9 cellular contexts compared by ENCODE assay signal in the genomic region with DNA sequence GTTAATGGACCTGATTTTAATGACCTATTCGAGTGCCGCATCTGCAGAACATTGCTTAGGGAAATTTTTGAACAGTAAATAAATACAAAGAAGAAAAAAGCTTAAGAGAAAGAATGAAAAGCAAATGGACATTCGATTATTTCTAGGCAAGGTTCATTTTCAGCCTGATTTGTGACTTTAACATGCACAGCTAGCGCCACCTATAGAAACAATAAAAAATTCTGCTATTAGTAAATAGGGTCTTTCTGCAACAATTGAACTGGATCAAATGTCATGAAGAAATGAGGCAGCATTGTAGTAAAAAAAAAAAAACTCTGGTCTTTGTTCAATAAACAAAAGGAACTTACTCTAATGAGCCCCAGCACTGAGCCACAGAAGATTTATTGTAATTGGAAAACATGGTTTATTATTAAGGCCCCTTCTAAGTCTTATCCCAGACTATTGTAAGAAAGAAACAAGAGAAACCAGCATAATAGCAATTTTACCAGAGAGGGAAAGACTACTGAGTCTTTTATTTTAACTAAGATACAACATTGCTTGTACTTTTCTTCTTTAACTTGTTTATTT. TPM values are rescaled to one million over a fixed set of nuclear protein-coding genes. Genes with fewer than 3 reads are reported as not detected.
DNase-seq lines count a peak whose midpoint lies in the region; ATAC-seq and FAIRE-seq lines count a peak whose summit lies in the region.
"Had no signal": no experiment of that assay in that cellular context is flagged by ENCODE, and none has a peak within 500 bp of the region (broad histone marks: within the 10 kb centered on the region; RNA-seq: fewer than 3 reads in every experiment).

No MANE protein-coding gene starts in this region.

- H3K36me3 ChIP-seq in small intestine (ENCODE audit: control insufficient read depth in 2 of 2, insufficient read depth in 2 of 2, low read length in 2 of 2), result no peaks in the 10 kb centered on the region

- peak; percentile 25 for DNase-seq in SIG-M5 treated with dmso at 0.1 percent for 504 hours (lab: John Stamatoyannopoulos, UW; ENCODE audit: unreplicated experiment)
- DNase-seq in SIG-M5 (lab: John Stamatoyannopoulos, UW), result no peak
- peak; percentile 26 for DNase-seq in NCI-H2227 (lab: John Stamatoyannopoulos, UW; ENCODE audit: unreplicated experiment)
- DNase-seq in small intestine, result peak; percentile 3
- no peak for DNase-seq in epidermal melanocyte (ENCODE audit: insufficient read length, low spot score)
- DNase-seq in ecto neural progenitor cell (ENCODE audit: low spot score), result no peak
- DNase-seq: activated T-cell treated with anti-CD3 and anti-CD28 coated beads, Interleukin-2, amount 50 U/mL, for 24 hours had no signal

- H3K9me3 ChIP-seq in small intestine (ENCODE audit: control insufficient read depth, low read depth), result no peaks in the 10 kb centered on the region

- H3K4me1 ChIP-seq in small intestine (ENCODE audit: control insufficient read depth in 2 of 2, insufficient read depth in 1 of 2, low read depth in 1 of 2, low read length in 1 of 2), result no peaks in the 10 kb centered on the region

- ATAC-seq in HG02973 (IDR thresholded peaks at IDR 0.05; ENCODE audit: unreplicated experiment), result no peak

- H3K4me3 ChIP-seq in small intestine (ENCODE audit: low read depth in 1 of 2, low read length in 2 of 2), result no peak overlapping the region

- peak; percentile 77 for FAIRE-seq in endometrium (lab: Jason Lieb, UNC)
- FAIRE-seq in small intestine (lab: Jason Lieb, UNC), result no peak

- H3K27me3 ChIP-seq in small intestine (ENCODE audit: control insufficient read depth in 2 of 2, insufficient read depth in 2 of 2, low read length in 2 of 2), result no peaks in the 10 kb centered on the region

- WGBS in small intestine, 3 donors, result 32 to 37% (median 33%) methylated on average over 4 of the region's 4 CpGs

- no peak overlapping the region for H3K27ac ChIP-seq in small intestine (ENCODE audit: low read depth in 1 of 2, low read length in 1 of 2)

RNA-seq across cellular contexts. Expression of a gene that starts 41.4 kb away (rescaled TPM):
- 100 to 1,000 TPM; 232 to 301 (median 256) TPM for polyA plus RNA-seq in small intestine

Comparison
In these comparisons a context has a peak if more than half of its experiments do, and no peak if none do; other contexts are left out.
1. DNase-seq: peak in SIG-M5 treated with dmso at 0.1 percent for 504 hours (single experiment), NCI-H2227 (single experiment) and small intestine (single experiment); none in SIG-M5 (single experiment), epidermal melanocyte (single experiment) and ecto neural progenitor cell (single experiment).